8 cellular contexts compared by ENCODE assay signal in genomic region chr1:156740307-156740678, GRCh38. TPM values are rescaled to one million over a fixed set of nuclear protein-coding genes. Genes with fewer than 3 reads are reported as not detected.
DNase-seq lines count a peak whose midpoint lies in the region; TF ChIP-seq lines count a peak whose summit lies in the region.

No MANE protein-coding gene starts in this region.

- no peaks in the 10 kb centered on the region for H3K9me3 ChIP-seq in SK-N-MC (ENCODE audit: low read depth, low read length)
- no peaks in the 10 kb centered on the region for H3K9me3 ChIP-seq in skeletal muscle satellite cell (replicated peaks; ENCODE audit: low read length)

- H3K4me1 ChIP-seq in skeletal muscle satellite cell (ENCODE audit: control insufficient read depth, insufficient read depth, low read length): peaks cover 6% of the 10 kb centered on the region

- peak overlapping the region; percentile 91 for H3K4me2 ChIP-seq in skeletal muscle satellite cell (ENCODE audit: low read length)

- peak overlapping the region; percentile 89 for H3K9ac ChIP-seq in SK-N-MC (ENCODE audit: insufficient read length)
- peak overlapping the region; percentile 88 for H3K9ac ChIP-seq in skeletal muscle satellite cell (ENCODE audit: low read depth, low read length)

- no peak for TF ChIP-seq CTCF in fibroblast of pulmonary artery (IDR thresholded peaks at IDR 0.05; ENCODE audit: low read length, missing control alignments)

- DNase-seq in NCI-H510A treated with DMSO at 0.1 percent for 48 hours (lab: John Stamatoyannopoulos, UW) (peak; percentile 41), NCI-H510A (lab: John Stamatoyannopoulos, UW) (no peak), SK-N-MC (ENCODE audit: low read depth, low spot score) (no peak), fibroblast of pulmonary artery (ENCODE audit: low read depth) (no peak), NCI-H128 (lab: John Stamatoyannopoulos, UW; ENCODE audit: unreplicated experiment) (no peak), NCI-H2107 treated with DMSO at 0.1 percent for 48 hours (lab: John Stamatoyannopoulos, UW; ENCODE audit: unreplicated experiment) (no peak), germinal center (ENCODE audit: low spot score) (no peak)

- peak overlapping the region; percentile 32; the same call in 1 of the 2 replicates for H3K27ac ChIP-seq in SK-N-MC

- H3K36me3 ChIP-seq in SK-N-MC (ENCODE audit: insufficient read depth, low read length): peaks cover 56% of the 10 kb centered on the region
- peaks cover 61% of the 10 kb centered on the region for H3K36me3 ChIP-seq in skeletal muscle satellite cell (ENCODE audit: insufficient read depth, low read length)

- H3K27me3 ChIP-seq in skeletal muscle satellite cell (ENCODE audit: control insufficient read depth, insufficient read depth, low read length): no peaks in the 10 kb centered on the region

- H3K4me3 ChIP-seq in SK-N-MC: peak overlapping the region; percentile 91
- peak overlapping the region; percentile 81 for H3K4me3 ChIP-seq in fibroblast of pulmonary artery (replicated peaks; ENCODE audit: low read depth, low read length)
- peak overlapping the region; percentile 86 for H3K4me3 ChIP-seq in skeletal muscle satellite cell (ENCODE audit: low read length)

RNA-seq across cellular contexts. Expression of gene MRPL24, which starts 0.6 kb away (rescaled TPM):
- 59.2 and 63.1 TPM in 2 replicates for total RNA-seq in skeletal muscle satellite cell (2012; rRNA removed)

RNA-seq across cellular contexts. Expression of gene HDGF, which starts 11.2 kb away (rescaled TPM):
- total RNA-seq in skeletal muscle satellite cell (2012; rRNA removed): 153 and 218 TPM in 2 replicates

RNA-seq across cellular contexts. Expression of gene ISG20L2, which starts 11.7 kb away (rescaled TPM):
- 22.1 and 27.4 TPM in 2 replicates for total RNA-seq in skeletal muscle satellite cell (2012; rRNA removed)

RNA-seq across cellular contexts. Expression of gene METTL25B, which starts 12.0 kb away (rescaled TPM):
- total RNA-seq in skeletal muscle satellite cell (2012; rRNA removed): 5.7 and 7.1 TPM in 2 replicates

RNA-seq across cellular contexts. Expression of gene PRCC, which starts 27.0 kb away (rescaled TPM):
- 16.5 and 19.2 TPM in 2 replicates for total RNA-seq in skeletal muscle satellite cell (2012; rRNA removed)
